ENCODE assay signal across 1 cellular context in the genomic region with DNA sequence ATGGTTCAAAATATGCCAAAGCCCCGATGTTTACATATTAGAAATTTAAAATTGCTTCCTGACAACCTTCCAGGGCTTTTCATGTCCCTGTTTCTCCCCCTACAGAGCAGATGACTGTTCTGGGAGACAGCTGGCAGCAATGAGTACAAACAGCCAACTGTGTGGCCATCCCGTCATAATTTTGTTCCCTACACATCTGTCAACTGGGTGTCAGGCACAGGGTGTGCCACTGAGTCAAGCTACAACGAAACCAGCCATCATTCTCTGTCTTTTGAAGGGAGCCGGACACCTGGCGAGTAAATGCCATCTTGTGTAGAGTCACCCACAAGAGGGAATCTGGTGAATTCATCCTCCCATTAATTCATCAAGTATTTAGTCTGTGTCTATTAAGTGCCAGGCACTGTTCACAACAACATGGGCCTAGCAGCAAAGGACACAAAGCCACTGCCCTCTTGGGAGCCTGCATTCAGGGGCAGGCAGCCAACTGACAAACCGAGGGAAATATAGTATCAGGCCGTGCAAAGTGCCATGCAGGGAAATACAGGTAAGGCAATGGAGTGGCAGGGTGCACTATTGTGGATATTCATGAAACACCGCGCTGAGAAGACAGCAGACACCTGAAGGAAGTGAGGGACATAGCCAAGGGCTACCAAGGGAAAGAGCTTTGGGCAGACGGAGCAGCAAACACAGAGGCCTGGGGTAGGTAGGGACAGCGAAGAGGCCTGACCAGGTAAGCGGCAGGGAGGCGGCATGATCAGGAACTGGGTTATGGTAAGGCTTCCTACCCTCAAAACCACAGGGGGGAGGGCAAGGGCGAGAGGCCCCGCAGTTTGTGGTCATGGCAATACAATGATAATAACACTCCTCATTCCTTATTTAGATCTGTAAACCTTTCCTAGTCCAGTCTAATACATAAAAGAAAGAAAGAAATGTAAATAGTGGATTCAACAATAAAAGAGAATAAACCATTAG.
TF ChIP-seq lines count a peak whose summit lies in the region.

No MANE protein-coding gene starts in this region.

TF ChIP-seq in WTC11, 78 proteins besides CTCF, POLR2A, EP300 and RAD21 (continued from another document):
- TF ChIP-seq, protein P1, sequence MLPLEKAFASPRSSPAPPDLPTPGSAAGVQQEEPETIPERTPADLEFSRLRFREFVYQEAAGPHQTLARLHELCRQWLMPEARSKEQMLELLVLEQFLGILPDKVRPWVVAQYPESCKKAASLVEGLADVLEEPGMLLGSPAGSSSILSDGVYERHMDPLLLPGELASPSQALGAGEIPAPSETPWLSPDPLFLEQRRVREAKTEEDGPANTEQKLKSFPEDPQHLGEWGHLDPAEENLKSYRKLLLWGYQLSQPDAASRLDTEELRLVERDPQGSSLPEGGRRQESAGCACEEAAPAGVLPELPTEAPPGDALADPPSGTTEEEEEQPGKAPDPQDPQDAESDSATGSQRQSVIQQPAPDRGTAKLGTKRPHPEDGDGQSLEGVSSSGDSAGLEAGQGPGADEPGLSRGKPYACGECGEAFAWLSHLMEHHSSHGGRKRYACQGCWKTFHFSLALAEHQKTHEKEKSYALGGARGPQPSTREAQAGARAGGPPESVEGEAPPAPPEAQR (CRISPR knock-in tag; IDR thresholded peaks at IDR 0.05), result no peak
